In the genomic region with DNA sequence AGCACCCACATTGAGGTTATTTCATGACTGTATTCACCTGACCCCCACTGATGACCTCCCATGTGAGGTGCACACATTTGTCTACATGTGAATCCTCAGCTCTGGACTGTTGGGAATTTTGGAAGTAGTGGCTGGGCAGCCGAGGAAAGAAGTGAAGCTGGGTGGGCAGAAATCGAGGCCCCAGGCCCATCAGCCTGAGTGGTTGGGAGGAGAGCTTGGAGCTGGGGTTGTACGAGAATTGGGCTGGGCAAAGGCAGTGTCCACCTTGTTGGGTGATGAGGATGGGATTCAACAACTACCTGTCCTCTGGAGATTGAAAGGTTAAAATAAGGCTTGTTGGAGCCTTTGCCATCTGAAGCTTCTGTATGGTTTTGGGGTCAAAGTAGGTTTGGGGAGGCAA, we compare ENCODE assay signal across 37 cellular contexts.
"Had no signal": no experiment of that assay in that cellular context is flagged by ENCODE, and none has a peak within 500 bp of the region (broad histone marks: within the 10 kb centered on the region; RNA-seq: fewer than 3 reads in every experiment).

No MANE protein-coding gene starts in this region.

- H3K27ac ChIP-seq: ascending aorta, cardiac muscle cell, VCaP had no signal

- H3K4me3 ChIP-seq: ascending aorta, cardiac muscle cell had no signal

- H3K27me3 ChIP-seq: ascending aorta, cardiac muscle cell had no signal

- H3K36me3 Mint-ChIP-seq: activated CD8-positive, alpha-beta memory T cell treated with anti-CD3 and anti-CD28 coated beads, Interleukin-2, amount 10 ng/mL, durations not matched to agents 7 days and 5 days; activated naive CD4-positive, alpha-beta T cell treated with anti-CD3 and anti-CD28 coated beads, Interleukin-2, amount 10 ng/mL, durations not matched to agents 7 days and 5 days; activated naive CD4-positive, alpha-beta T cell treated with anti-CD3 and anti-CD28 coated beads, Interleukin-2, amount 50 U/mL, for 24 hours; activated naive CD8-positive, alpha-beta T cell; activated naive CD8-positive, alpha-beta T cell treated with anti-CD3 and anti-CD28 coated beads, Interleukin-2, amount 10 ng/mL, durations not matched to agents 7 days and 5 days had no signal

- H3K4me1 Mint-ChIP-seq: activated CD4-positive, alpha-beta memory T cell treated with anti-CD3 and anti-CD28 coated beads, Interleukin-2, amount 10 ng/mL, durations not matched to agents 7 days and 5 days; activated CD4-positive, alpha-beta T cell treated with anti-CD3 and anti-CD28 coated beads for 36 hours; activated CD4-positive, alpha-beta T cell treated with anti-CD3 and anti-CD28 coated beads, Interleukin-2, amount 10 ng/mL, durations not matched to agents 7 days and 5 days; activated CD8-positive, alpha-beta memory T cell treated with anti-CD3 and anti-CD28 coated beads, Interleukin-2, amount 10 ng/mL, durations not matched to agents 7 days and 5 days; activated naive CD4-positive, alpha-beta T cell treated with anti-CD3 and anti-CD28 coated beads, Interleukin-2, amount 10 ng/mL, durations not matched to agents 7 days and 5 days; activated naive CD4-positive, alpha-beta T cell treated with anti-CD3 and anti-CD28 coated beads, Interleukin-2, amount 50 U/mL, for 24 hours; activated naive CD8-positive, alpha-beta T cell treated with anti-CD3 and anti-CD28 coated beads, Interleukin-2, amount 10 ng/mL, durations not matched to agents 7 days and 5 days; activated naive CD8-positive, alpha-beta T cell treated with anti-CD3 and anti-CD28 coated beads, Interleukin-2, amount 50 U/mL, for 24 hours; central memory CD8-positive, alpha-beta T cell had no signal

- ATAC-seq: activated CD4-positive, alpha-beta T cell treated with anti-CD3 and anti-CD28 coated beads for 36 hours; activated CD4-positive, CD25-positive, alpha-beta regulatory T cell treated with anti-CD3 and anti-CD28 coated beads, Interleukin-2, amount 50 U/mL, for 24 hours; activated CD8-positive, alpha-beta memory T cell treated with anti-CD3 and anti-CD28 coated beads, Interleukin-2, amount 10 ng/mL, durations not matched to agents 7 days and 5 days; activated CD8-positive, alpha-beta T cell treated with anti-CD3 and anti-CD28 coated beads, Interleukin-2, amount 10 ng/mL, durations not matched to agents 7 days and 5 days; activated naive CD8-positive, alpha-beta T cell treated with anti-CD3 and anti-CD28 coated beads, Interleukin-2, amount 50 U/mL, for 24 hours had no signal

- FAIRE-seq: TTC549 had no signal

- H3K27ac Mint-ChIP-seq: activated CD4-positive, alpha-beta memory T cell treated with anti-CD3 and anti-CD28 coated beads, Interleukin-2, amount 10 ng/mL, durations not matched to agents 7 days and 5 days; activated CD4-positive, alpha-beta T cell treated with anti-CD3 and anti-CD28 coated beads for 36 hours; activated CD4-positive, alpha-beta T cell treated with anti-CD3 and anti-CD28 coated beads, Interleukin-2, amount 10 ng/mL, durations not matched to agents 7 days and 5 days; activated CD8-positive, alpha-beta memory T cell treated with anti-CD3 and anti-CD28 coated beads, Interleukin-2, amount 10 ng/mL, durations not matched to agents 7 days and 5 days; activated CD8-positive, alpha-beta T cell treated with anti-CD3 and anti-CD28 coated beads, Interleukin-2, amount 10 ng/mL, durations not matched to agents 7 days and 5 days; activated naive CD4-positive, alpha-beta T cell treated with anti-CD3 and anti-CD28 coated beads, Interleukin-2, amount 10 ng/mL, durations not matched to agents 7 days and 5 days; activated naive CD4-positive, alpha-beta T cell treated with anti-CD3 and anti-CD28 coated beads, Interleukin-2, amount 50 U/mL, for 24 hours; activated naive CD8-positive, alpha-beta T cell; activated naive CD8-positive, alpha-beta T cell treated with anti-CD3 and anti-CD28 coated beads, Interleukin-2, amount 10 ng/mL, durations not matched to agents 7 days and 5 days; activated naive CD8-positive, alpha-beta T cell treated with anti-CD3 and anti-CD28 coated beads, Interleukin-2, amount 50 U/mL, for 24 hours; activated T-cell treated with anti-CD3 and anti-CD28 coated beads, Interleukin-2, amount 50 U/mL, for 24 hours; activated T-helper 2 cell treated with anti-CD3 and anti-CD28 coated beads, Interferon-gamma antibody, Interleukin-2, Interleukin-4, amounts not matched to agents 10 μg/mL and 5 μg/mL and 100 μg/mL, durations not matched to agents 14 hours and 24 hours and 36 hours; T-helper 1 cell treated with Interleukin-12 subunit alpha and Interleukin-12 subunit beta and Interleukin-4 antibody, amounts not matched to agents 30 μg/mL and 1 μg/mL, for 36 hours; T-helper 2 cell treated with Interferon-gamma antibody and Interleukin-4, amounts not matched to agents 5 μg/mL and 100 μg/mL, for 36 hours had no signal

- H3K9me3 Mint-ChIP-seq: activated CD4-positive, alpha-beta memory T cell treated with anti-CD3 and anti-CD28 coated beads, Interleukin-2, amount 10 ng/mL, durations not matched to agents 7 days and 5 days; activated CD4-positive, alpha-beta T cell treated with anti-CD3 and anti-CD28 coated beads, Interleukin-2, amount 10 ng/mL, durations not matched to agents 7 days and 5 days; activated naive CD4-positive, alpha-beta T cell treated with anti-CD3 and anti-CD28 coated beads, Interleukin-2, amount 10 ng/mL, durations not matched to agents 7 days and 5 days; activated naive CD4-positive, alpha-beta T cell treated with anti-CD3 and anti-CD28 coated beads, Interleukin-2, amount 50 U/mL, for 24 hours; activated naive CD8-positive, alpha-beta T cell treated with anti-CD3 and anti-CD28 coated beads, Interleukin-2, amount 10 ng/mL, durations not matched to agents 7 days and 5 days; activated naive CD8-positive, alpha-beta T cell treated with anti-CD3 and anti-CD28 coated beads, Interleukin-2, amount 50 U/mL, for 24 hours; activated T-cell treated with anti-CD3 and anti-CD28 coated beads, Interleukin-2, amount 50 U/mL, for 24 hours; activated T-helper 2 cell treated with anti-CD3 and anti-CD28 coated beads, Interferon-gamma antibody, Interleukin-2, Interleukin-4, amounts not matched to agents 10 μg/mL and 5 μg/mL and 100 μg/mL, durations not matched to agents 14 hours and 24 hours and 36 hours; central memory CD8-positive, alpha-beta T cell; T-helper 1 cell treated with Interleukin-12 subunit alpha and Interleukin-12 subunit beta and Interleukin-4 antibody, amounts not matched to agents 30 μg/mL and 1 μg/mL, for 36 hours; T-helper 2 cell treated with Interferon-gamma antibody and Interleukin-4, amounts not matched to agents 5 μg/mL and 100 μg/mL, for 36 hours had no signal

- DNase-seq: activated CD4-positive, alpha-beta memory T cell treated with anti-CD3 and anti-CD28 coated beads, Interleukin-2, amount 10 ng/mL, durations not matched to agents 7 days and 5 days; activated CD4-positive, alpha-beta T cell treated with anti-CD3 and anti-CD28 coated beads for 1 hour; activated CD4-positive, alpha-beta T cell treated with anti-CD3 and anti-CD28 coated beads for 36 hours; activated CD4-positive, alpha-beta T cell treated with anti-CD3 and anti-CD28 coated beads for 48 hours; activated CD4-positive, alpha-beta T cell treated with anti-CD3 and anti-CD28 coated beads, Interleukin-2, amount 10 ng/mL, durations not matched to agents 7 days and 5 days; activated CD4-positive, alpha-beta T cell treated with anti-CD3 and anti-CD28 coated beads, Interleukin-2, amount 50 U/mL, for 48 hours; activated CD4-positive, CD25-positive, alpha-beta regulatory T cell; activated CD8-positive, alpha-beta memory T cell treated with anti-CD3 and anti-CD28 coated beads for 24 hours; activated CD8-positive, alpha-beta memory T cell treated with anti-CD3 and anti-CD28 coated beads, Interleukin-2, amount 10 ng/mL, durations not matched to agents 7 days and 5 days; activated CD8-positive, alpha-beta memory T cell treated with anti-CD3 and anti-CD28 coated beads, Interleukin-2, amount 50 U/mL, for 48 hours; activated CD8-positive, alpha-beta T cell treated with anti-CD3 and anti-CD28 coated beads, Interleukin-2, amount 10 ng/mL, durations not matched to agents 7 days and 5 days; activated effector memory CD4-positive, alpha-beta T cell treated with Interleukin-2 at 50 U/mL for 16 hours; activated gamma-delta T cell; activated naive CD4-positive, alpha-beta T cell treated with anti-CD3 and anti-CD28 coated beads, Interleukin-2, amount 10 ng/mL, durations not matched to agents 7 days and 5 days; activated naive CD4-positive, alpha-beta T cell treated with Interleukin-2 at 50 U/mL for 16 hours; activated naive CD8-positive, alpha-beta T cell treated with anti-CD3 and anti-CD28 coated beads, Interleukin-2, amount 10 ng/mL, durations not matched to agents 7 days and 5 days; activated naive CD8-positive, alpha-beta T cell treated with anti-CD3 and anti-CD28 coated beads, Interleukin-2, amount 50 U/mL, for 24 hours; activated T-cell treated with anti-CD3 and anti-CD28 coated beads, Interleukin-2, amount 50 U/mL, for 24 hours; activated T-cell treated with anti-CD3 and anti-CD28 coated beads, Interleukin-2, amount 50 U/mL, for 48 hours; amygdala; anterior cingulate cortex; caudate nucleus; T-helper 1 cell; T-helper 2 cell; T-helper 9 cell had no signal

- H3K4me1 ChIP-seq: ascending aorta had no signal

- H3K27me3 Mint-ChIP-seq: activated CD8-positive, alpha-beta memory T cell treated with anti-CD3 and anti-CD28 coated beads, Interleukin-2, amount 10 ng/mL, durations not matched to agents 7 days and 5 days; activated naive CD4-positive, alpha-beta T cell treated with anti-CD3 and anti-CD28 coated beads, Interleukin-2, amount 10 ng/mL, durations not matched to agents 7 days and 5 days; activated naive CD8-positive, alpha-beta T cell had no signal

- H3K36me3 ChIP-seq: ascending aorta, cardiac muscle cell had no signal

- H3K4me3 Mint-ChIP-seq: activated CD4-positive, alpha-beta memory T cell treated with anti-CD3 and anti-CD28 coated beads, Interleukin-2, amount 10 ng/mL, durations not matched to agents 7 days and 5 days; activated CD4-positive, alpha-beta T cell treated with anti-CD3 and anti-CD28 coated beads for 36 hours; activated CD4-positive, alpha-beta T cell treated with anti-CD3 and anti-CD28 coated beads, Interleukin-2, amount 10 ng/mL, durations not matched to agents 7 days and 5 days; activated CD8-positive, alpha-beta memory T cell treated with anti-CD3 and anti-CD28 coated beads, Interleukin-2, amount 10 ng/mL, durations not matched to agents 7 days and 5 days; activated CD8-positive, alpha-beta T cell treated with anti-CD3 and anti-CD28 coated beads, Interleukin-2, amount 10 ng/mL, durations not matched to agents 7 days and 5 days; activated naive CD4-positive, alpha-beta T cell treated with anti-CD3 and anti-CD28 coated beads, Interleukin-2, amount 10 ng/mL, durations not matched to agents 7 days and 5 days; activated naive CD4-positive, alpha-beta T cell treated with anti-CD3 and anti-CD28 coated beads, Interleukin-2, amount 50 U/mL, for 24 hours; activated naive CD8-positive, alpha-beta T cell; activated naive CD8-positive, alpha-beta T cell treated with anti-CD3 and anti-CD28 coated beads, Interleukin-2, amount 10 ng/mL, durations not matched to agents 7 days and 5 days; activated naive CD8-positive, alpha-beta T cell treated with anti-CD3 and anti-CD28 coated beads, Interleukin-2, amount 50 U/mL, for 24 hours; activated T-cell treated with anti-CD3 and anti-CD28 coated beads, Interleukin-2, amount 50 U/mL, for 24 hours; brain; central memory CD8-positive, alpha-beta T cell; T-helper 1 cell treated with Interleukin-12 subunit alpha and Interleukin-12 subunit beta and Interleukin-4 antibody, amounts not matched to agents 30 μg/mL and 1 μg/mL, for 36 hours; T-helper 2 cell treated with Interferon-gamma antibody and Interleukin-4, amounts not matched to agents 5 μg/mL and 100 μg/mL, for 36 hours had no signal
